ENCODE assay signal across 1 cellular context in the genomic region with DNA sequence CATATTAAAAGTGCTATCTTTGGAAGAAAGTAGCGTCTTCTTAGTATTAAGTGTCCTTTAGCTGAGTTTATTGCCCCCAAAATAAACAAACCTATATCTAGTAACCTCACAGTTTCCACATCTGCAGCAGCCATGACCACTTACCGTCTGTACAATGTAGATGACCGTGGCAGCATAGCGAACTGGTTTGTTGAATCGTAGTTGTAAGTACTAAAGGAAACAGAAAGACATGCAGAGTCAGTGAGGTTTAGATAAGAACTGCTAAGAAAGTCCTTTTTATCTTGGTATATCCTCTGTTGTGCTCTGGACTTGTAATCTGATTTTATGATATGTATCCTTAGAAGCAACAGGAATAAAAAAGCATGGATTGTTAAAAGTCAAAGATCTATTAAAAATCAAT.
TF ChIP-seq lines count a peak whose summit lies in the region.

No MANE protein-coding gene starts in this region.

TF ChIP-seq in GM12878, 131 proteins besides CTCF, POLR2A, EP300 and RAD21:
- TF ChIP-seq RBBP5 (conservative IDR thresholded peaks at IDR 0.05) (no peak), MTA3 (IDR thresholded peaks at IDR 0.05; ENCODE audit: borderline replicate concordance, low read length) (no peak), ZNF207 (IDR thresholded peaks at IDR 0.05; ENCODE audit: borderline replicate concordance) (no peak), ZNF217 (IDR thresholded peaks at IDR 0.05) (no peak), KLF5 (IDR thresholded peaks at IDR 0.05; ENCODE audit: partially characterized antibody) (no peak), RB1 (IDR thresholded peaks at IDR 0.05; ENCODE audit: borderline replicate concordance) (no peak), FOS (IDR thresholded peaks at IDR 0.05; ENCODE audit: borderline replicate concordance, extremely low read depth, insufficient read length) (no peak), SMC3 (IDR thresholded peaks at IDR 0.05; ENCODE audit: borderline replicate concordance, low read length) (no peak), SUPT20H (IDR thresholded peaks at IDR 0.05; ENCODE audit: borderline replicate concordance, control insufficient read depth, low read depth, low read length) (no peak), CREM (IDR thresholded peaks at IDR 0.05; ENCODE audit: low read depth) (no peak)
- TF ChIP-seq, protein P1, sequence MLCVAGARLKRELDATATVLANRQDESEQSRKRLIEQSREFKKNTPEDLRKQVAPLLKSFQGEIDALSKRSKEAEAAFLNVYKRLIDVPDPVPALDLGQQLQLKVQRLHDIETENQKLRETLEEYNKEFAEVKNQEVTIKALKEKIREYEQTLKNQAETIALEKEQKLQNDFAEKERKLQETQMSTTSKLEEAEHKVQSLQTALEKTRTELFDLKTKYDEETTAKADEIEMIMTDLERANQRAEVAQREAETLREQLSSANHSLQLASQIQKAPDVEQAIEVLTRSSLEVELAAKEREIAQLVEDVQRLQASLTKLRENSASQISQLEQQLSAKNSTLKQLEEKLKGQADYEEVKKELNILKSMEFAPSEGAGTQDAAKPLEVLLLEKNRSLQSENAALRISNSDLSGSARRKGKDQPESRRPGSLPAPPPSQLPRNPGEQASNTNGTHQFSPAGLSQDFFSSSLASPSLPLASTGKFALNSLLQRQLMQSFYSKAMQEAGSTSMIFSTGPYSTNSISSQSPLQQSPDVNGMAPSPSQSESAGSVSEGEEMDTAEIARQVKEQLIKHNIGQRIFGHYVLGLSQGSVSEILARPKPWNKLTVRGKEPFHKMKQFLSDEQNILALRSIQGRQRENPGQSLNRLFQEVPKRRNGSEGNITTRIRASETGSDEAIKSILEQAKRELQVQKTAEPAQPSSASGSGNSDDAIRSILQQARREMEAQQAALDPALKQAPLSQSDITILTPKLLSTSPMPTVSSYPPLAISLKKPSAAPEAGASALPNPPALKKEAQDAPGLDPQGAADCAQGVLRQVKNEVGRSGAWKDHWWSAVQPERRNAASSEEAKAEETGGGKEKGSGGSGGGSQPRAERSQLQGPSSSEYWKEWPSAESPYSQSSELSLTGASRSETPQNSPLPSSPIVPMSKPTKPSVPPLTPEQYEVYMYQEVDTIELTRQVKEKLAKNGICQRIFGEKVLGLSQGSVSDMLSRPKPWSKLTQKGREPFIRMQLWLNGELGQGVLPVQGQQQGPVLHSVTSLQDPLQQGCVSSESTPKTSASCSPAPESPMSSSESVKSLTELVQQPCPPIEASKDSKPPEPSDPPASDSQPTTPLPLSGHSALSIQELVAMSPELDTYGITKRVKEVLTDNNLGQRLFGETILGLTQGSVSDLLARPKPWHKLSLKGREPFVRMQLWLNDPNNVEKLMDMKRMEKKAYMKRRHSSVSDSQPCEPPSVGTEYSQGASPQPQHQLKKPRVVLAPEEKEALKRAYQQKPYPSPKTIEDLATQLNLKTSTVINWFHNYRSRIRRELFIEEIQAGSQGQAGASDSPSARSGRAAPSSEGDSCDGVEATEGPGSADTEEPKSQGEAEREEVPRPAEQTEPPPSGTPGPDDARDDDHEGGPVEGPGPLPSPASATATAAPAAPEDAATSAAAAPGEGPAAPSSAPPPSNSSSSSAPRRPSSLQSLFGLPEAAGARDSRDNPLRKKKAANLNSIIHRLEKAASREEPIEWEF (IDR thresholded peaks at IDR 0.05; ENCODE audit: insufficient replicate concordance, low read depth, low read length) = no peak
TF ChIP-seq in GM12878: peak in this region for 0.
